29 cellular contexts compared by ENCODE assay signal in the genomic region with DNA sequence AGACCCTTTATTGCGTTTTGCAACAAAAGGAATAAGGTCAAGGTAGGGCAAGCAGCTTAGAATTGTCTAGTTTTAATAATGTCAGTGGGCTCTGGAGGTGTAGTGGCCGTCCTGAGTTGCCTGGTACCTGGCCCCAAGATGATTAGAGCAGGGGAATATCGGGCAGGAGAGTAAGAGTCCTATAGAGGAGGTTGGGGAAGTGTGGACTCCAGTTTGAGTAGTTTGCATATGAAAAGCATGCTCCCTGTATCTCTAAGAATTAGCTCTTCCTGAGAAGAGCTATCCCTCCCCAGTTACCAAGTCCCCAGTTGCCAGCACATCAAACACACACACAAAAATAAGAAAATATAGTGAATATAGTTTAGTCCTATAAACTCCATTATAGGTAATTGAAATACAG. TPM values are rescaled to one million over a fixed set of nuclear protein-coding genes. Genes with fewer than 3 reads are reported as not detected.
"Had no signal": no experiment of that assay in that cellular context is flagged by ENCODE, and none has a peak within 500 bp of the region (broad histone marks: within the 10 kb centered on the region; RNA-seq: fewer than 3 reads in every experiment).

No MANE protein-coding gene starts in this region.

- H3K4me3 ChIP-seq: neural progenitor cell, ovary, psoas muscle, right lobe of liver, sigmoid colon, suprapubic skin, testis, tibial nerve, upper lobe of left lung, vagina had no signal

- H3K4me1 ChIP-seq: parathyroid adenoma, psoas muscle, right lobe of liver, sigmoid colon, testis, upper lobe of left lung had no signal

- ATAC-seq: naive thymus-derived CD8-positive, alpha-beta T cell; natural killer cell treated with Interleukin-12 subunit alpha and Interleukin-12 subunit beta and Interleukin-15 and Interleukin-18, amount 100 ng/mL, for 72 hours; psoas muscle; right cardiac atrium; right lobe of liver; stimulated activated effector memory CD8-positive, alpha-beta T cell treated with anti-CD3 and anti-CD28 coated beads, Interleukin-12 subunit alpha, Interleukin-12 subunit beta, amount 100 ng/mL, for 72 hours; stimulated activated naive B cell treated with anti-CD40 and anti-IgM and Interleukin-4, amounts not matched to agents 10 μg/mL and 1 μg/mL and 100 μg/mL, for 72 hours; stimulated activated naive CD8-positive, alpha-beta T cell treated with anti-CD3 and anti-CD28 coated beads, Interleukin-15, amount 100 ng/mL, for 72 hours had no signal

- H3K27ac ChIP-seq: neural progenitor cell, ovary, parathyroid adenoma, psoas muscle, right lobe of liver, sigmoid colon, suprapubic skin, testis, tibial nerve, upper lobe of left lung, vagina had no signal

- H3K9me3 Mint-ChIP-seq: naive thymus-derived CD8-positive, alpha-beta T cell; natural killer cell treated with Interleukin-12 subunit alpha and Interleukin-12 subunit beta and Interleukin-15 and Interleukin-18, amount 100 ng/mL, for 72 hours; stimulated activated naive B cell treated with anti-CD40 and anti-IgM and Interleukin-4, amounts not matched to agents 10 μg/mL and 1 μg/mL and 100 μg/mL, for 72 hours; stimulated activated naive CD8-positive, alpha-beta T cell treated with anti-CD3 and anti-CD28 coated beads, Interleukin-15, amount 100 ng/mL, for 72 hours had no signal

- H3K4me1 Mint-ChIP-seq: naive thymus-derived CD8-positive, alpha-beta T cell; stimulated activated effector memory CD8-positive, alpha-beta T cell treated with anti-CD3 and anti-CD28 coated beads, Interleukin-12 subunit alpha, Interleukin-12 subunit beta, amount 100 ng/mL, for 72 hours; stimulated activated naive CD8-positive, alpha-beta T cell treated with anti-CD3 and anti-CD28 coated beads, Interleukin-15, amount 100 ng/mL, for 72 hours had no signal

- DNase-seq: naive thymus-derived CD8-positive, alpha-beta T cell; nephron progenitor cell; occipital lobe; ovary; posterior cingulate gyrus; psoas muscle; right cardiac atrium; right lobe of liver; sigmoid colon; small intestine; stimulated activated CD4-positive, alpha-beta T cell treated with anti-CD3 and anti-CD28 coated beads, Interleukin-15, amount 100 ng/mL, for 24 hours; stimulated activated CD4-positive, alpha-beta T cell treated with anti-CD3 and anti-CD28 coated beads, Interleukin-2, amount 100 ng/mL, for 24 hours; stimulated activated CD4-positive, alpha-beta T cell treated with anti-CD3 and anti-CD28 coated beads, Interleukin-2, amount 100 ng/mL, for 48 hours; stimulated activated CD4-positive, alpha-beta T cell treated with anti-CD3 and anti-CD28 coated beads, Interleukin-4, amount 100 ng/mL, for 24 hours; stimulated activated naive B cell treated with anti-CD40 and anti-IgM and Interleukin-4, amounts not matched to agents 10 μg/mL and 1 μg/mL and 100 μg/mL, for 72 hours; stimulated activated naive CD4-positive, alpha-beta T cell treated with Interleukin-2 at 50 U/mL for 16 hours; stimulated activated naive CD8-positive, alpha-beta T cell treated with anti-CD3 and anti-CD28 coated beads, Interleukin-15, amount 100 ng/mL, for 72 hours; substantia nigra; testis; trophoblast cell; upper lobe of left lung had no signal

- H3K36me3 ChIP-seq: neural progenitor cell, ovary, right lobe of liver, sigmoid colon, suprapubic skin, upper lobe of left lung, vagina had no signal

- H3K27me3 ChIP-seq: neural progenitor cell, ovary, right lobe of liver, sigmoid colon, suprapubic skin, testis, tibial nerve, upper lobe of left lung, vagina had no signal

- H3K27me3 Mint-ChIP-seq: progenitor cell of endocrine pancreas had no signal

- H3K36me3 Mint-ChIP-seq: naive thymus-derived CD8-positive, alpha-beta T cell; natural killer cell treated with Interleukin-12 subunit alpha and Interleukin-12 subunit beta and Interleukin-15 and Interleukin-18, amount 100 ng/mL, for 72 hours; neural progenitor cell; stimulated activated effector memory CD8-positive, alpha-beta T cell treated with anti-CD3 and anti-CD28 coated beads, Interleukin-12 subunit alpha, Interleukin-12 subunit beta, amount 100 ng/mL, for 72 hours; stimulated activated naive B cell treated with anti-CD40 and anti-IgM and Interleukin-4, amounts not matched to agents 10 μg/mL and 1 μg/mL and 100 μg/mL, for 72 hours had no signal

- H3K27ac Mint-ChIP-seq: naive thymus-derived CD8-positive, alpha-beta T cell; natural killer cell treated with Interleukin-12 subunit alpha and Interleukin-12 subunit beta and Interleukin-15 and Interleukin-18, amount 100 ng/mL, for 72 hours; nephron progenitor cell; neural progenitor cell; progenitor cell of endocrine pancreas; stimulated activated effector memory CD8-positive, alpha-beta T cell treated with anti-CD3 and anti-CD28 coated beads, Interleukin-12 subunit alpha, Interleukin-12 subunit beta, amount 100 ng/mL, for 72 hours; stimulated activated naive B cell treated with anti-CD40 and anti-IgM and Interleukin-4, amounts not matched to agents 10 μg/mL and 1 μg/mL and 100 μg/mL, for 72 hours; stimulated activated naive CD8-positive, alpha-beta T cell treated with anti-CD3 and anti-CD28 coated beads, Interleukin-15, amount 100 ng/mL, for 72 hours had no signal

- H3K9me3 ChIP-seq: ovary, psoas muscle, right lobe of liver, sigmoid colon, suprapubic skin, testis, tibial nerve, upper lobe of left lung, vagina had no signal

- H3K4me3 Mint-ChIP-seq: naive thymus-derived CD8-positive, alpha-beta T cell; natural killer cell treated with Interleukin-12 subunit alpha and Interleukin-12 subunit beta and Interleukin-15 and Interleukin-18, amount 100 ng/mL, for 72 hours; nephron progenitor cell; neural progenitor cell; stimulated activated effector memory CD8-positive, alpha-beta T cell treated with anti-CD3 and anti-CD28 coated beads, Interleukin-12 subunit alpha, Interleukin-12 subunit beta, amount 100 ng/mL, for 72 hours; stimulated activated naive B cell treated with anti-CD40 and anti-IgM and Interleukin-4, amounts not matched to agents 10 μg/mL and 1 μg/mL and 100 μg/mL, for 72 hours; stimulated activated naive CD8-positive, alpha-beta T cell treated with anti-CD3 and anti-CD28 coated beads, Interleukin-15, amount 100 ng/mL, for 72 hours had no signal

RNA-seq across cellular contexts. Expression of a gene that starts 49.2 kb away (rescaled TPM):
- total RNA-seq: naive thymus-derived CD8-positive, alpha-beta T cell; natural killer cell treated with Interleukin-12 subunit alpha and Interleukin-12 subunit beta and Interleukin-15 and Interleukin-18, amount 100 ng/mL, for 72 hours had no signal
- polyA plus RNA-seq: naive thymus-derived CD8-positive, alpha-beta T cell had no signal
